28 cellular contexts compared by ENCODE assay signal in the genomic region with DNA sequence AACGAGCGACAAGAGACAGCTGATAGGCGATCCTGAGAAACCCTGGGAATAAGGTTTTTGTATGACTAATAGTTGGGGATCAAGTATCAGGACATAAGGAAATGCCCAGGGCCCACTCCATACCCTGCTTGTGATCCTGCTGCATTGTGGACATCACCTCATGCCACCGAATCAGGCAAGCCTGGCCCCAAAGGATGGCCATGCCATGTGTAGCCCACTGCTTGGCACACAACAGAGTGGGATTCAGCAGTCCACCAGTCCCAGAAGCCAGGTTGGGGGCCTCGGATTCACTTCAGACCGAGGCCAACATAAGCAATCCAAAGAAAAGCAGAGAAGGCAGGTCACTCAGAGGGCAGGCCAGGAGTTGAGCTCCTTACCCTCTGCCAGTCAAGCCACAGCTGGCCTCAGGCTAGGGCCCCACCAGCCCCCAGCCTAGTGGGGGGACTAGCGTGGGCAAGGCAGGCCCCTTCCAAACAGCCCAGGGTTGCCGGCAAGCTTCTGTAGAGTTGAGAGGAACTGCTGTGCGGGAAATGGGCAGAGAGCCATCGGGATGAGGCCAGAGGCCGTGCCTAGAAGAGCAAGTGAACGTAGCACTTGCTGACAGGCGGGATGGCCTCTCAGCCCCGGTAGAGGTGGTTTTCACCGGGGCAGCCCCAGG. TPM values are rescaled to one million over a fixed set of nuclear protein-coding genes. Genes with fewer than 3 reads are reported as not detected.
"Had no signal": no experiment of that assay in that cellular context is flagged by ENCODE, and none has a peak within 500 bp of the region (broad histone marks: within the 10 kb centered on the region; RNA-seq: fewer than 3 reads in every experiment).

No MANE protein-coding gene starts in this region.

- H3K9ac ChIP-seq: KMS-11 had no signal

- H3K27me3 ChIP-seq: MG63 had no signal

- DNase-seq: activated B cell treated with CpG ODN at 0.5 μM for 24 hours; activated CD4-positive, alpha-beta T cell treated with anti-CD3 and anti-CD28 coated beads for 1 hour; activated CD4-positive, alpha-beta T cell treated with anti-CD3 and anti-CD28 coated beads, Interleukin-2, amount 10 ng/mL, durations not matched to agents 24 days and 14 days; activated CD4-positive, alpha-beta T cell treated with anti-CD3 and anti-CD28 coated beads, Interleukin-2, amount 50 U/mL, for 48 hours; activated CD8-positive, alpha-beta memory T cell treated with anti-CD3 and anti-CD28 coated beads, Interleukin-2, amount 10 ng/mL, durations not matched to agents 7 days and 5 days; activated effector memory CD4-positive, alpha-beta T cell treated with Interleukin-2 at 50 U/mL for 16 hours; activated naive CD4-positive, alpha-beta T cell; activated naive CD8-positive, alpha-beta T cell treated with anti-CD3 and anti-CD28 coated beads, Interleukin-2, amount 50 U/mL, for 24 hours; activated T-cell treated with anti-CD3 and anti-CD28 coated beads, Interleukin-2, amount 50 U/mL, for 24 hours; amygdala; MG63; MV-4-11; NCI-H1092 treated with DMSO at 0.1 percent for 48 hours; NCI-H1417 treated with DMSO at 0.1 percent for 48 hours; NCI-H1694; NCI-H2029; NCI-H2107; NCI-H2171 treated with DMSO at 0.1 percent for 48 hours; NCI-H226; NCI-H526; SIG-M5; T-cell; T-helper 2 cell; T1000 had no signal

- H3K27ac ChIP-seq: KMS-11 had no signal

- H3K4me2 ChIP-seq: KMS-11 had no signal

- H3K4me3 ChIP-seq: MG63 had no signal

- H3K9me3 ChIP-seq: MG63 had no signal

- FAIRE-seq: astrocyte, TTC549 had no signal

- ATAC-seq: activated CD8-positive, alpha-beta memory T cell treated with anti-CD3 and anti-CD28 coated beads, Interleukin-2, amount 10 ng/mL, durations not matched to agents 7 days and 5 days; activated naive CD8-positive, alpha-beta T cell treated with anti-CD3 and anti-CD28 coated beads, Interleukin-2, amount 50 U/mL, for 24 hours; T-cell had no signal

RNA-seq across cellular contexts. Expression of gene ARL10, which starts 18.1 kb away (rescaled TPM):
- total RNA-seq: NCI-H460 had no signal
